ENCODE assay signal across 25 cellular contexts in genomic region chr15:89059006-89059405, GRCh38.
"Had no signal": no experiment of that assay in that cellular context is flagged by ENCODE, and none has a peak within 500 bp of the region (broad histone marks: within the 10 kb centered on the region; RNA-seq: fewer than 3 reads in every experiment).

No MANE protein-coding gene starts in this region.

- ATAC-seq: activated CD8-positive, alpha-beta memory T cell treated with anti-CD3 and anti-CD28 coated beads, Interleukin-2, amount 10 ng/mL, durations not matched to agents 7 days and 5 days; activated CD8-positive, alpha-beta T cell treated with anti-CD3 and anti-CD28 coated beads for 36 hours; activated naive CD8-positive, alpha-beta T cell treated with anti-CD3 and anti-CD28 coated beads, Interleukin-2, amount 50 U/mL, for 24 hours; left lobe of liver; naive thymus-derived CD8-positive, alpha-beta T cell; stimulated activated naive B cell treated with anti-CD40 and anti-IgM and Interleukin-4, amounts not matched to agents 10 μg/mL and 1 μg/mL and 100 μg/mL, for 72 hours had no signal

- H3K4me3 ChIP-seq: lower lobe of right lung, neural progenitor cell, sigmoid colon, smooth muscle cell, thoracic aorta, upper lobe of left lung had no signal

- DNase-seq: activated CD4-positive, alpha-beta T cell treated with anti-CD3 and anti-CD28 coated beads, Interleukin-2, amount 10 ng/mL, durations not matched to agents 7 days and 5 days; activated CD4-positive, CD25-positive, alpha-beta regulatory T cell treated with anti-CD3 and anti-CD28 coated beads, Interleukin-2, amount 50 U/mL, for 72 hours; activated CD8-positive, alpha-beta memory T cell treated with anti-CD3 and anti-CD28 coated beads, Interleukin-2, amount 10 ng/mL, durations not matched to agents 7 days and 5 days; activated CD8-positive, alpha-beta T cell treated with anti-CD3 and anti-CD28 coated beads for 36 hours; activated gamma-delta T cell; activated naive CD4-positive, alpha-beta T cell treated with anti-CD3 and anti-CD28 coated beads, Interleukin-2, amount 50 U/mL, for 16 hours; activated naive CD8-positive, alpha-beta T cell treated with anti-CD3 and anti-CD28 coated beads, Interleukin-2, amount 50 U/mL, for 24 hours; activated T-cell treated with anti-CD3 and anti-CD28 coated beads for 4 hours; dermis blood vessel endothelial cell; effector CD8-positive, alpha-beta T cell; erythroblast; foreskin melanocyte; kidney; lower lobe of right lung; mesendoderm; naive thymus-derived CD8-positive, alpha-beta T cell; sigmoid colon; stimulated activated CD4-positive, alpha-beta T cell treated with anti-CD3 and anti-CD28 coated beads, Interleukin-15, amount 100 ng/mL, for 24 hours; stimulated activated naive B cell treated with anti-CD40 and anti-IgM and Interleukin-4, amounts not matched to agents 10 μg/mL and 1 μg/mL and 100 μg/mL, for 72 hours; upper lobe of left lung; WERI-Rb-1 had no signal

- H3K4me1 ChIP-seq: neural progenitor cell had no signal

- H3K36me3 ChIP-seq: lower lobe of right lung, neural progenitor cell, sigmoid colon, thoracic aorta, upper lobe of left lung, WERI-Rb-1 had no signal

- H3K9me3 ChIP-seq: lower lobe of right lung, sigmoid colon, thoracic aorta, upper lobe of left lung had no signal
